ENCODE assay signal across 16 cellular contexts in genomic region chr11:78349114-78349513, GRCh38.
DNase-seq lines count a peak whose midpoint lies in the region; ATAC-seq and TF ChIP-seq lines count a peak whose summit lies in the region.
"Had no signal": no experiment of that assay in that cellular context is flagged by ENCODE, and none has a peak within 500 bp of the region (broad histone marks: within the 10 kb centered on the region; RNA-seq: fewer than 3 reads in every experiment).

No MANE protein-coding gene starts in this region.

- intact Hi-C loops in left colon (cut with DNase I, micrococcal nuclease): no loop called here

- H3K36me3 ChIP-seq in GM23248 (ENCODE audit: low read depth) (no peaks in the 10 kb centered on the region), Peyer's patch (no peaks in the 10 kb centered on the region)

- ATAC-seq in left colon (peak; percentile 78), GM19035 (IDR thresholded peaks at IDR 0.05; ENCODE audit: unreplicated experiment) (no peak), HG02642 (IDR thresholded peaks at IDR 0.05; ENCODE audit: poor library complexity, unreplicated experiment) (no peak), T-helper 17 cell (no peak)
- no peak for ATAC-seq in stimulated activated memory B cell treated with anti-CD40 and anti-IgM and Interleukin-4, amounts not matched to agents 10 μg/mL and 1 μg/mL and 100 μg/mL, for 72 hours
- ATAC-seq: stimulated activated effector memory CD8-positive, alpha-beta T cell treated with anti-CD3 and anti-CD28 coated beads, Interleukin-12 subunit alpha, Interleukin-12 subunit beta, amount 100 ng/mL, for 72 hours had no signal

- H4K20me1 ChIP-seq in GM23248 (ENCODE audit: insufficient read depth): no peaks in the 10 kb centered on the region

- no peaks in the 10 kb centered on the region for H3K9me2 ChIP-seq in GM23248 (ENCODE audit: insufficient read depth)

- H3K79me2 ChIP-seq in GM23248 (ENCODE audit: insufficient read depth): peaks cover 11% of the 10 kb centered on the region; the same call in 1 of the 2 replicates

- peak overlapping the region; percentile 19 for H3K27ac Mint-ChIP-seq in stimulated activated memory B cell treated with anti-CD40 and anti-IgM and Interleukin-4, amounts not matched to agents 10 μg/mL and 1 μg/mL and 100 μg/mL, for 72 hours
- no peak overlapping the region for H3K27ac Mint-ChIP-seq in T-helper 17 cell
- H3K27ac Mint-ChIP-seq: H9; nephron progenitor cell; stimulated activated effector memory CD8-positive, alpha-beta T cell treated with anti-CD3 and anti-CD28 coated beads, Interleukin-12 subunit alpha, Interleukin-12 subunit beta, amount 100 ng/mL, for 72 hours had no signal

- TF ChIP-seq POLR2A in Peyer's patch (IDR thresholded peaks at IDR 0.05): no peak

- H3K4me1 ChIP-seq in GM23248 (ENCODE audit: insufficient read depth): peaks cover 26% of the 10 kb centered on the region
- peaks cover 0 to 41% (median 8%) of the 10 kb centered on the region in 4 donors for H3K4me1 ChIP-seq in Peyer's patch

- peaks cover 10% of the 10 kb centered on the region; the same call in 1 of the 2 replicates for H3F3A ChIP-seq in GM23248 (ENCODE audit: insufficient read depth)

- H3K27ac ChIP-seq in GM23248: peak overlapping the region; percentile 69; the same call in 1 of the 2 replicates
- peak overlapping the region; percentile 10 to 64 (median 53) for H3K27ac ChIP-seq in Peyer's patch

- H3K9me3 ChIP-seq in GM23248 (ENCODE audit: low read depth): no peaks in the 10 kb centered on the region
- H3K9me3 ChIP-seq in Peyer's patch: no peaks in the 10 kb centered on the region
- H3K9me3 ChIP-seq in T-helper 17 cell (ENCODE audit: control insufficient read depth, low read length, poor library complexity, severe bottlenecking): no peaks in the 10 kb centered on the region

- peak overlapping the region; percentile 95 for H3K4me2 ChIP-seq in GM23248 (ENCODE audit: unreplicated experiment)

- H3K4me3 ChIP-seq in GM23248 (0 out of 2 replicates have a peak overlapping the region, but pooled peaks have one; percentile 64), Peyer's patch (no peak overlapping the region)

- DNase-seq in GM23248 (no peak), Peyer's patch (no peak), left colon (no peak), NCI-H82 (lab: John Stamatoyannopoulos, UW) (no peak), T-helper 17 cell (no peak)
- DNase-seq: activated T-cell treated with anti-CD3 and anti-CD28 coated beads for 4 hours, aorta, DMS 273 treated with DMSO at 0.1 percent for 48 hours, H9, KBM-7, NCI-H2171, nephron progenitor cell had no signal

- no peaks in the 10 kb centered on the region for H3K36me3 Mint-ChIP-seq in stimulated activated memory B cell treated with anti-CD40 and anti-IgM and Interleukin-4, amounts not matched to agents 10 μg/mL and 1 μg/mL and 100 μg/mL, for 72 hours
- H3K36me3 Mint-ChIP-seq in T-helper 17 cell (ENCODE audit: low read depth): peaks cover 2% of the 10 kb centered on the region
- H3K36me3 Mint-ChIP-seq: stimulated activated effector memory CD8-positive, alpha-beta T cell treated with anti-CD3 and anti-CD28 coated beads, Interleukin-12 subunit alpha, Interleukin-12 subunit beta, amount 100 ng/mL, for 72 hours had no signal

- in situ Hi-C loops in GM23248 (cut with MboI): no loop called here

- H3K4me1 Mint-ChIP-seq in stimulated activated memory B cell treated with anti-CD40 and anti-IgM and Interleukin-4, amounts not matched to agents 10 μg/mL and 1 μg/mL and 100 μg/mL, for 72 hours: peaks cover 73% of the 10 kb centered on the region
- peaks cover 19% of the 10 kb centered on the region for H3K4me1 Mint-ChIP-seq in T-helper 17 cell

- H3K9ac ChIP-seq in GM23248: peak overlapping the region; percentile 76

- no peak for TF ChIP-seq CTCF in Peyer's patch (IDR thresholded peaks at IDR 0.05)

- H2AFZ ChIP-seq in GM23248: peak overlapping the region; percentile 91

- no peaks in the 10 kb centered on the region for H3K9me3 Mint-ChIP-seq in stimulated activated memory B cell treated with anti-CD40 and anti-IgM and Interleukin-4, amounts not matched to agents 10 μg/mL and 1 μg/mL and 100 μg/mL, for 72 hours
- H3K9me3 Mint-ChIP-seq: H9; nephron progenitor cell; stimulated activated effector memory CD8-positive, alpha-beta T cell treated with anti-CD3 and anti-CD28 coated beads, Interleukin-12 subunit alpha, Interleukin-12 subunit beta, amount 100 ng/mL, for 72 hours had no signal

- no peak overlapping the region for H3K4me3 Mint-ChIP-seq in stimulated activated memory B cell treated with anti-CD40 and anti-IgM and Interleukin-4, amounts not matched to agents 10 μg/mL and 1 μg/mL and 100 μg/mL, for 72 hours
- no peak overlapping the region for H3K4me3 Mint-ChIP-seq in T-helper 17 cell
- H3K4me3 Mint-ChIP-seq: H9; nephron progenitor cell; stimulated activated effector memory CD8-positive, alpha-beta T cell treated with anti-CD3 and anti-CD28 coated beads, Interleukin-12 subunit alpha, Interleukin-12 subunit beta, amount 100 ng/mL, for 72 hours had no signal

- H3K27me3 ChIP-seq in GM23248 (replicated peaks; ENCODE audit: insufficient read depth): no peaks in the 10 kb centered on the region
- no peaks in the 10 kb centered on the region for H3K27me3 ChIP-seq in Peyer's patch

- H3K27me3 Mint-ChIP-seq in stimulated activated memory B cell treated with anti-CD40 and anti-IgM and Interleukin-4, amounts not matched to agents 10 μg/mL and 1 μg/mL and 100 μg/mL, for 72 hours: no peaks in the 10 kb centered on the region
- H3K27me3 Mint-ChIP-seq in T-helper 17 cell: peaks cover 6% of the 10 kb centered on the region

- 87 to 90% methylated on average over 3 of the region's 3 CpGs for WGBS in GM23248 (ENCODE audit: low coverage in 1 of 2, low lambda C conversion rate in 2 of 2, missing lambda C conversion rate in 2 of 2), 2 experiments
